17 cellular contexts compared by ENCODE assay signal in the genomic region with DNA sequence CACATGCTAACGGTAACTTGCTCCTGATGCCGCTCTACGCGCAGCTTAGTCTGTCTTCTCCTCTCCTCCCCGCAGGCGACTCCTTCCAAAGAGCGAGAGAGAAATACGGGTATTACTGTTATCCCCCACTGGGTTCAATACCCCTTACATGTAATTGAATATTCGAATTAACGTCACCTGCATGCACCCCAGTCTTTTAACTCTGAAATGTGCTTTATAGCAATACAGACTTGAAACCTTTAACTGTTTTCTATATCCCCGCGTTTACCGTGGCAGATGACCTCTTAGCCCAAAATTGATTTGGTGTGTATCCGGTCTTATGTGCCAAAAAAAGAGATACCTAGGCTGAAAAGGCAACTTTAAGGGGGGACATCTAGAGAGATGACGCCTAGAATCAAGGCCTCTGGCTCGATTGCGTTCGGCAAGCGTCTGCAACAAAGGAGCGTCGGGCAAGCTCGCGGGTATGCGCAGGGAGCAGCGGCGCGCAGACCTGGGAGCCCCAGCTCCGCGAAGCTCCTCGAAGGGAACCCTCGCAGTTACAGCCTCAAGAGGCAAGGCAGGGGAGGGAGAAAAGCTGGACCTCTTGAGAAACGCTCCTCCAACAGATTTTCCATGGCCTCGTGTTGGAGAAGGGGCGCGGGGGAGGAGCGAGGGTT. TPM values are rescaled to one million over a fixed set of nuclear protein-coding genes. Genes with fewer than 3 reads are reported as not detected.
DNase-seq lines count a peak whose midpoint lies in the region; TF ChIP-seq lines count a peak whose summit lies in the region.
"Had no signal": no experiment of that assay in that cellular context is flagged by ENCODE, and none has a peak within 500 bp of the region (broad histone marks: within the 10 kb centered on the region; RNA-seq: fewer than 3 reads in every experiment).

No MANE protein-coding gene starts in this region.

- H3K9me2 ChIP-seq in hepatocyte (replicated peaks; ENCODE audit: insufficient read depth), result no peaks in the 10 kb centered on the region

- TF ChIP-seq CTCF in hepatocyte (IDR thresholded peaks at IDR 0.05; ENCODE audit: poor library complexity), result no peak
- TF ChIP-seq CTCF in testis (IDR thresholded peaks at IDR 0.05), result no peak

- H3K79me2 ChIP-seq in hepatocyte, result no peaks in the 10 kb centered on the region

- H3K4me1 ChIP-seq in NT2/D1 (ENCODE audit: insufficient read depth, insufficient read length), result no peaks in the 10 kb centered on the region
- H3K4me1 ChIP-seq in hepatocyte (ENCODE audit: insufficient read depth), result peaks cover 17% of the 10 kb centered on the region
- H3K4me1 ChIP-seq in rectal smooth muscle tissue (ENCODE audit: control insufficient read depth, insufficient read depth, low read length), result no peaks in the 10 kb centered on the region
- H3K4me1 ChIP-seq in testis, result no peaks in the 10 kb centered on the region
- H3K4me1 ChIP-seq: adrenal gland had no signal

- H3K9me3 ChIP-seq in NT2/D1 (ENCODE audit: insufficient read depth, low read length) (no peaks in the 10 kb centered on the region), hepatocyte (ENCODE audit: low read depth) (no peaks in the 10 kb centered on the region), testis (no peaks in the 10 kb centered on the region)
- H3K9me3 ChIP-seq: adrenal gland, thoracic aorta had no signal

- H3K4me3 ChIP-seq in NT2/D1 (ENCODE audit: insufficient read length, low read depth) (peak overlapping the region; percentile 18), hepatocyte (no peak overlapping the region), rectal smooth muscle tissue (ENCODE audit: low read length) (peak overlapping the region; percentile 4), testis (peak overlapping the region in 1 of 2 donors; percentile 15)
- H3K4me3 ChIP-seq: adrenal gland, spleen, thoracic aorta had no signal

- no peak for TF ChIP-seq POLR2A in testis (IDR thresholded peaks at IDR 0.05)

- H3K4me2 ChIP-seq in hepatocyte, result peak overlapping the region; percentile 66

- H4K20me1 ChIP-seq in hepatocyte (ENCODE audit: insufficient read depth, poor library complexity, severe bottlenecking), result no peaks in the 10 kb centered on the region

- DNase-seq in H4 (ENCODE audit: low spot score) (peak; percentile 15), NT2/D1 (ENCODE audit: low read depth, low spot score) (no peak), hepatocyte (ENCODE audit: low spot score) (no peak), SHP77 (lab: John Stamatoyannopoulos, UW) (no peak), NOMO-1 (lab: John Stamatoyannopoulos, UW; ENCODE audit: unreplicated experiment in 2 of 2) (no peak), testis (no peak)
- DNase-seq: activated CD8-positive, alpha-beta memory T cell treated with anti-CD3 and anti-CD28 coated beads, Interleukin-2, amount 50 U/mL, for 4 hours; adrenal gland; CD8-positive, alpha-beta T cell; dermis blood vessel endothelial cell; KG1; kidney glomerular epithelial cell; SHP77 treated with DMSO at 0.1 percent for 48 hours; spleen had no signal

- no peaks in the 10 kb centered on the region for H3K36me3 ChIP-seq in NT2/D1 (ENCODE audit: insufficient read depth, insufficient read length, low read length)
- no peaks in the 10 kb centered on the region for H3K36me3 ChIP-seq in hepatocyte (replicated peaks; ENCODE audit: insufficient read depth, low read depth)
- no peaks in the 10 kb centered on the region for H3K36me3 ChIP-seq in rectal smooth muscle tissue (ENCODE audit: control insufficient read depth, insufficient read depth, low read length)
- no peaks in the 10 kb centered on the region for H3K36me3 ChIP-seq in testis (ENCODE audit: low read depth, missing control alignments)
- H3K36me3 ChIP-seq: adrenal gland, spleen, thoracic aorta had no signal

- 2% methylated on average over 36 of the region's 36 CpGs for WGBS in hepatocyte (ENCODE audit: low lambda C conversion rate, missing lambda C conversion rate)
- 4% methylated on average over 36 of the region's 36 CpGs for WGBS in testis, 2 donors

- H3K27me3 ChIP-seq in NT2/D1 (ENCODE audit: insufficient read depth, insufficient read length) (peaks cover 100% of the 10 kb centered on the region), hepatocyte (peaks cover 99% of the 10 kb centered on the region), rectal smooth muscle tissue (ENCODE audit: control insufficient read depth, insufficient read depth, low read length) (peaks cover 44% of the 10 kb centered on the region), testis (no peaks in the 10 kb centered on the region)

- no peak overlapping the region for H3K9ac ChIP-seq in NT2/D1 (ENCODE audit: insufficient read length, low read depth)
- H3K9ac ChIP-seq in rectal smooth muscle tissue (ENCODE audit: low read length), result no peak overlapping the region

- no peak overlapping the region for H2AFZ ChIP-seq in hepatocyte

- H3K27ac ChIP-seq in hepatocyte (no peak overlapping the region), rectal smooth muscle tissue (ENCODE audit: low read depth, low read length) (no peak overlapping the region), testis (no peak overlapping the region)
- H3K27ac ChIP-seq: adrenal gland, spleen, thoracic aorta had no signal

- intact Hi-C loops in testis (cut with DNase I; ENCODE audit: low total_unique reads), result loop anchor here (10.0 kb wide), 2 partner anchors 465 to 775 kb away; no protein-coding TSS in a partner anchor

RNA-seq across cellular contexts. Expression of a gene that starts 6.8 kb away (rescaled TPM):
- 4.8 and 8.2 TPM in 2 replicates for total RNA-seq in H4 (2014; rRNA removed; shearing (Covaris generic))
- total RNA-seq in hepatocyte (not detected in 2 replicates), testis (1 to 10 TPM; 4.5 to 5.5 TPM)
- polyA plus RNA-seq in hepatocyte (not detected in 2 replicates), testis (ENCODE audit: insufficient read depth, low read depth, low replicate concordance) (9.0 TPM)
- total RNA-seq: CD8-positive, alpha-beta T cell; dermis blood vessel endothelial cell; myocyte had no signal
